Comparison of ENCODE assay signal across 8 cellular contexts in the genomic region with DNA sequence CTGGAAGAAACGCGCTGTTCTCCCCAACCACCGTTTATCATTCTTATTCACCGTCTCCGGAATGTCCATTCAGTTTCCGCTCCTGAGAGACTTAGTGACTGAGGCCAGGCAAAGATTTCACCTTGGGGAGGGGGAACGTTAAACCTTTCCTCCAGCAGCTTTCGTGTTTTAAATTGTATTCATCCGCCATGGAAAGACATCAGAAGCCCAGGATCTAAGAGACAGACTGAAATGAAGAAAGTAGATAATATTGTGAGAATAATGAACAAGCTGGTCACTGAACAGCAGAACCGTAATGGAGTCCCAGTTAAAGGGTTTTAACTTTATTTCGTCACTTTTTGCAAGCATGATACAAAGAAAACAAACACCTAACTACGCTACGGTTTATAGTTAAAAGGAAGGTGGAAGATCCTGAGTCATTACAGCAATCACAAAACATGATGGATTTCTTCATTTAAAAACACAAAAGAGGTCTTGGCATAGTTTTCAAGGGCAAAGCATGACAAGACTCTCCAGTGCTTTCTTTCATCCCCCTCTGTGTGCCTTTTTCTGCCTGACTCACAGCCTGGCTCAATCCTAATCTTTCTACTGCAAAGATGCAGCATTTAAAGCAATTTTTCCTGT. TPM values are rescaled to one million over a fixed set of nuclear protein-coding genes. Genes with fewer than 3 reads are reported as not detected.
DNase-seq lines count a peak whose midpoint lies in the region; ATAC-seq and TF ChIP-seq lines count a peak whose summit lies in the region.

No MANE protein-coding gene starts in this region.

- 1 to 3% (median 3%) methylated on average over 13 of the region's 13 CpGs for WGBS in adipose tissue, 3 donors

- peaks cover 36% of the 10 kb centered on the region for H3K4me1 Mint-ChIP-seq in stimulated activated memory B cell treated with anti-CD40 and anti-IgM and Interleukin-4, amounts not matched to agents 10 μg/mL and 1 μg/mL and 100 μg/mL, for 72 hours

- H3K9me2 ChIP-seq in HCT116 (ENCODE audit: insufficient read depth), result no peaks in the 10 kb centered on the region

- BruUV-seq in HCT116 (replicated peaks; lab: Mats Ljungman, UMichigan), result TSS peak; percentile 92

- H3K27ac Mint-ChIP-seq in stimulated activated memory B cell treated with anti-CD40 and anti-IgM and Interleukin-4, amounts not matched to agents 10 μg/mL and 1 μg/mL and 100 μg/mL, for 72 hours, result peak overlapping the region; percentile 91

- no peak for TF ChIP-seq CTCF in C4-2B (conservative IDR thresholded peaks at IDR 0.05)
- TF ChIP-seq CTCF in HCT116 (IDR thresholded peaks at IDR 0.05 in 2 of 3, conservative IDR thresholded peaks at IDR 0.05 in 1 of 3; ENCODE audit: borderline replicate concordance in 1 of 3, insufficient read depth in 1 of 3, low read depth in 2 of 3, low read length in 2 of 3), result no peak

- DNase-seq in HCT116 (ENCODE audit: low read depth, low spot score), result no peak

- no peaks in the 10 kb centered on the region for H3K9me3 Mint-ChIP-seq in stimulated activated memory B cell treated with anti-CD40 and anti-IgM and Interleukin-4, amounts not matched to agents 10 μg/mL and 1 μg/mL and 100 μg/mL, for 72 hours

- RAD21 ChIA-PET in HCT116 (lab: Charles Lee; ENCODE audit: low non-redundant PET in 1 of 2, low total read pairs in 2 of 2, uncharacterized antibody in 2 of 2, unreplicated experiment in 2 of 2), result no interaction called here

- H4K20me1 ChIP-seq in HCT116 (ENCODE audit: insufficient read depth), result no peaks in the 10 kb centered on the region

- H3K4me2 ChIP-seq in HCT116 (ENCODE audit: low read length), result peak overlapping the region; percentile 93

- ATAC-seq in HCT116, result no peak
- no peak for ATAC-seq in stimulated activated memory B cell treated with anti-CD40 and anti-IgM and Interleukin-4, amounts not matched to agents 10 μg/mL and 1 μg/mL and 100 μg/mL, for 72 hours
- ATAC-seq in HG03039 (IDR thresholded peaks at IDR 0.05; ENCODE audit: unreplicated experiment), result no peak
- ATAC-seq in GM21723 (IDR thresholded peaks at IDR 0.05; ENCODE audit: unreplicated experiment), result no peak
- no peak for ATAC-seq in HG03108 (IDR thresholded peaks at IDR 0.05; ENCODE audit: unreplicated experiment)

- peaks cover 35% of the 10 kb centered on the region for H3K79me2 ChIP-seq in HCT116 (ENCODE audit: insufficient read depth, low read length)

- H3K9me3 ChIP-seq in HCT116 (ENCODE audit: control insufficient read depth in 1 of 2, insufficient read depth in 1 of 2, low read depth in 1 of 2, low read length in 2 of 2) (no peaks in the 10 kb centered on the region), iPS-18a (ENCODE audit: control insufficient read depth, low read depth, low read length) (no peaks in the 10 kb centered on the region)

- H3K36me3 ChIP-seq in HCT116 (ENCODE audit: control insufficient read depth in 1 of 2, insufficient read depth in 2 of 2, low read length in 2 of 2) (no peaks in the 10 kb centered on the region), iPS-18a (ENCODE audit: control insufficient read depth, low read depth, low read length) (no peaks in the 10 kb centered on the region)

- CTCF ChIA-PET in HCT116 (lab: Charles Lee), result interaction anchor here (1.6 kb wide), 1 partner anchor 60 kb away, joined by 4 read pairs; no protein-coding TSS in a partner anchor

- TF ChIP-seq RAD21 in HCT116 (IDR thresholded peaks at IDR 0.05; ENCODE audit: low read depth), result 0 out of 2 replicates have a peak, but pooled peaks have one; percentile 1

- intact Hi-C loops in HCT116 (cut with micrococcal nuclease), result loop anchor here (5.0 kb wide), 1 partner anchor 41 kb away; no protein-coding TSS in a partner anchor

- H3K27me3 ChIP-seq in HCT116 (ENCODE audit: insufficient read depth, low read length) (no peaks in the 10 kb centered on the region), iPS-18a (ENCODE audit: control insufficient read depth, insufficient read depth, low read length) (no peaks in the 10 kb centered on the region)

- H2AFZ ChIP-seq in HCT116 (ENCODE audit: low read depth, low read length, poor library complexity, severe bottlenecking), result peak overlapping the region; percentile 36

- peaks cover 4 to 23% of the 10 kb centered on the region in 2 experiments; a peak in 3 of 4 replicates for H3K4me1 ChIP-seq in HCT116 (ENCODE audit: control insufficient read depth in 1 of 2, insufficient read depth in 2 of 2, low read length in 2 of 2)
- H3K4me1 ChIP-seq in iPS-18a (ENCODE audit: control insufficient read depth, low read depth, low read length), result peaks cover 36% of the 10 kb centered on the region

- POLR2A ChIA-PET in HCT116 (lab: Charles Lee), result interaction anchor here (0.8 to 1.2 kb wide), 4 partner anchors 12 to 43 kb away, joined by 3 to 5 read pairs (median 4); no protein-coding TSS in a partner anchor

- no peak for TF ChIP-seq POLR2A in HCT116 (IDR thresholded peaks at IDR 0.05; ENCODE audit: borderline replicate concordance, extremely low read depth, insufficient read depth, insufficient read length)

- H3K4me3 Mint-ChIP-seq in stimulated activated memory B cell treated with anti-CD40 and anti-IgM and Interleukin-4, amounts not matched to agents 10 μg/mL and 1 μg/mL and 100 μg/mL, for 72 hours, result peak overlapping the region; percentile 94

- H3K4me3 ChIP-seq in HCT116 (replicated peaks in 1 of 2; ENCODE audit: low read depth in 1 of 2, low read length in 2 of 2) (peak overlapping the region; percentile 68 to 83), iPS-18a (ENCODE audit: low read length) (peak overlapping the region; percentile 69)

- H3K27me3 Mint-ChIP-seq in stimulated activated memory B cell treated with anti-CD40 and anti-IgM and Interleukin-4, amounts not matched to agents 10 μg/mL and 1 μg/mL and 100 μg/mL, for 72 hours, result no peaks in the 10 kb centered on the region

- no peaks in the 10 kb centered on the region for H3K36me3 Mint-ChIP-seq in stimulated activated memory B cell treated with anti-CD40 and anti-IgM and Interleukin-4, amounts not matched to agents 10 μg/mL and 1 μg/mL and 100 μg/mL, for 72 hours

- H3K9ac ChIP-seq in HCT116 (ENCODE audit: low read length) (peak overlapping the region; percentile 85), iPS-18a (ENCODE audit: low read length) (peak overlapping the region; percentile 77)

- H3K27ac ChIP-seq in C4-2B (peak overlapping the region; percentile 86), HCT116 (ENCODE audit: low read depth, low read length) (peak overlapping the region; percentile 46; the same call in 1 of the 2 replicates), adipose tissue (ENCODE audit: low read depth, low read length) (peak overlapping the region; percentile 94), iPS-18a (ENCODE audit: low read length) (peak overlapping the region; percentile 64)

TF ChIP-seq in HCT116, 20 proteins besides CTCF, POLR2A, EP300 and RAD21 (continues in another document):
- no peak for TF ChIP-seq POLR2AphosphoS5 (IDR thresholded peaks at IDR 0.05; ENCODE audit: low read depth, low read length)
- TF ChIP-seq, protein P1, sequence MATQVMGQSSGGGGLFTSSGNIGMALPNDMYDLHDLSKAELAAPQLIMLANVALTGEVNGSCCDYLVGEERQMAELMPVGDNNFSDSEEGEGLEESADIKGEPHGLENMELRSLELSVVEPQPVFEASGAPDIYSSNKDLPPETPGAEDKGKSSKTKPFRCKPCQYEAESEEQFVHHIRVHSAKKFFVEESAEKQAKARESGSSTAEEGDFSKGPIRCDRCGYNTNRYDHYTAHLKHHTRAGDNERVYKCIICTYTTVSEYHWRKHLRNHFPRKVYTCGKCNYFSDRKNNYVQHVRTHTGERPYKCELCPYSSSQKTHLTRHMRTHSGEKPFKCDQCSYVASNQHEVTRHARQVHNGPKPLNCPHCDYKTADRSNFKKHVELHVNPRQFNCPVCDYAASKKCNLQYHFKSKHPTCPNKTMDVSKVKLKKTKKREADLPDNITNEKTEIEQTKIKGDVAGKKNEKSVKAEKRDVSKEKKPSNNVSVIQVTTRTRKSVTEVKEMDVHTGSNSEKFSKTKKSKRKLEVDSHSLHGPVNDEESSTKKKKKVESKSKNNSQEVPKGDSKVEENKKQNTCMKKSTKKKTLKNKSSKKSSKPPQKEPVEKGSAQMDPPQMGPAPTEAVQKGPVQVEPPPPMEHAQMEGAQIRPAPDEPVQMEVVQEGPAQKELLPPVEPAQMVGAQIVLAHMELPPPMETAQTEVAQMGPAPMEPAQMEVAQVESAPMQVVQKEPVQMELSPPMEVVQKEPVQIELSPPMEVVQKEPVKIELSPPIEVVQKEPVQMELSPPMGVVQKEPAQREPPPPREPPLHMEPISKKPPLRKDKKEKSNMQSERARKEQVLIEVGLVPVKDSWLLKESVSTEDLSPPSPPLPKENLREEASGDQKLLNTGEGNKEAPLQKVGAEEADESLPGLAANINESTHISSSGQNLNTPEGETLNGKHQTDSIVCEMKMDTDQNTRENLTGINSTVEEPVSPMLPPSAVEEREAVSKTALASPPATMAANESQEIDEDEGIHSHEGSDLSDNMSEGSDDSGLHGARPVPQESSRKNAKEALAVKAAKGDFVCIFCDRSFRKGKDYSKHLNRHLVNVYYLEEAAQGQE (IDR thresholded peaks at IDR 0.05; ENCODE audit: low read depth), result no peak
- 0 out of 2 replicates have a peak, but pooled peaks have one; percentile 10 for TF ChIP-seq SIN3A (IDR thresholded peaks at IDR 0.05; ENCODE audit: low read depth)
- TF ChIP-seq, protein P2, sequence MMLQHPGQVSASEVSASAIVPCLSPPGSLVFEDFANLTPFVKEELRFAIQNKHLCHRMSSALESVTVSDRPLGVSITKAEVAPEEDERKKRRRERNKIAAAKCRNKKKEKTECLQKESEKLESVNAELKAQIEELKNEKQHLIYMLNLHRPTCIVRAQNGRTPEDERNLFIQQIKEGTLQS (IDR thresholded peaks at IDR 0.05), result no peak
- no peak for TF ChIP-seq EZH2 (IDR thresholded peaks at IDR 0.05)
- TF ChIP-seq FOSL1 (IDR thresholded peaks at IDR 0.05; ENCODE audit: low read depth), result 0 out of 2 replicates have a peak, but pooled peaks have one; percentile 10
- TF ChIP-seq, protein P3, sequence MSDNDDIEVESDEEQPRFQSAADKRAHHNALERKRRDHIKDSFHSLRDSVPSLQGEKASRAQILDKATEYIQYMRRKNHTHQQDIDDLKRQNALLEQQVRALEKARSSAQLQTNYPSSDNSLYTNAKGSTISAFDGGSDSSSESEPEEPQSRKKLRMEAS (IDR thresholded peaks at IDR 0.05), result no peak
- TF ChIP-seq SRF (IDR thresholded peaks at IDR 0.05; ENCODE audit: low read depth), result no peak
- no peak for TF ChIP-seq CBX3 (IDR thresholded peaks at IDR 0.05; ENCODE audit: low read depth)

RNA-seq across cellular contexts. Expression of a gene that starts 0.6 kb away (rescaled TPM):
- 10.1 TPM for total RNA-seq in HCT116 (2021; ENCODE audit: unreplicated experiment)
- 3.6 and 5.0 TPM in 2 replicates for polyA plus RNA-seq in HCT116 (2012)
- 10 to 100 TPM in 2 of 3 donors, 1 to 10 TPM in 1; 9.7 to 39.3 (median 30.3) TPM for polyA plus RNA-seq in adipose tissue

RNA-seq across cellular contexts. Expression of a gene that starts 59.1 kb away (rescaled TPM):
- not detected for total RNA-seq in HCT116 (2021; ENCODE audit: unreplicated experiment)
- polyA plus RNA-seq in HCT116 (2012), result not detected in 2 replicates
- under 1 TPM in 2 of 3 donors, not detected in 1; 0.30 to 0.61 TPM for polyA plus RNA-seq in adipose tissue
